ENCODE assay signal across 20 cellular contexts in the genomic region with DNA sequence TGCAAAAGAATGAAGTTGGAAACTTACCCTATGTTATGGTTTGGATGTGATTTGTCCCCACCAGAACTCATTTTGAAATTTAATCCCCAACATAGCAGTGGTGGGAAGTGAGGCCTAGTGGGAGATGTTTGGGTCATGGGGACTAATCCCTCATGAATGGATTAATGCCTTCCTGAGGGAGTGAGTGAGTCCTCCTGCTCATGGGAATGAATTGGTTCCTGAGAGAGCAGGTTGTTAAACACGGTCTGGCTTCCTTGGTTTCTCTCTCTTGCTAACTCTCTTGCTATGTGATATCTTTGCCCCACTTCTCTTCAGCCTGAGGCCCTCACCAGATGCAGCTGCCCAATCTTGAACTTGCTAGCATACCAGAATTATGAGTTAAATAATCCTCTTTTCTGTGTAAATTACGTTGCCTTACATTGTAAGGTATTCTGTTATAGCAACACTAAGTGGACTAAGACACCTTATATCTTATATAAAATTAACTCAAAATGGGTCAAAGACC.
"Had no signal": no experiment of that assay in that cellular context is flagged by ENCODE, and none has a peak within 500 bp of the region (broad histone marks: within the 10 kb centered on the region; RNA-seq: fewer than 3 reads in every experiment).

No MANE protein-coding gene starts in this region.

- H3K9me3 ChIP-seq: SK-N-SH had no signal

- H3K27ac ChIP-seq: HL-60 had no signal

- H3K9ac ChIP-seq: SK-N-SH had no signal

- H3K4me2 ChIP-seq: SK-N-SH had no signal

- DNase-seq: IMR-90, Kasumi-1, KG1, MM.1S, NCI-H1092 treated with DMSO at 0.1 percent for 48 hours, NCI-H1436, NCI-H187, NCI-H2029, NCI-H2081 treated with DMSO at 0.1 percent for 48 hours, NCI-H2171, NCI-H345, NCI-H446 treated with DMSO at 0.1 percent for 48 hours, NCI-H510A treated with DMSO at 0.1 percent for 48 hours, NCI-H526, Right ventricle myocardium superior, RPMI8226, SIG-M5, SK-N-SH, SW 1271 had no signal
